Comparison of ENCODE assay signal across 13 cellular contexts in the genomic region with DNA sequence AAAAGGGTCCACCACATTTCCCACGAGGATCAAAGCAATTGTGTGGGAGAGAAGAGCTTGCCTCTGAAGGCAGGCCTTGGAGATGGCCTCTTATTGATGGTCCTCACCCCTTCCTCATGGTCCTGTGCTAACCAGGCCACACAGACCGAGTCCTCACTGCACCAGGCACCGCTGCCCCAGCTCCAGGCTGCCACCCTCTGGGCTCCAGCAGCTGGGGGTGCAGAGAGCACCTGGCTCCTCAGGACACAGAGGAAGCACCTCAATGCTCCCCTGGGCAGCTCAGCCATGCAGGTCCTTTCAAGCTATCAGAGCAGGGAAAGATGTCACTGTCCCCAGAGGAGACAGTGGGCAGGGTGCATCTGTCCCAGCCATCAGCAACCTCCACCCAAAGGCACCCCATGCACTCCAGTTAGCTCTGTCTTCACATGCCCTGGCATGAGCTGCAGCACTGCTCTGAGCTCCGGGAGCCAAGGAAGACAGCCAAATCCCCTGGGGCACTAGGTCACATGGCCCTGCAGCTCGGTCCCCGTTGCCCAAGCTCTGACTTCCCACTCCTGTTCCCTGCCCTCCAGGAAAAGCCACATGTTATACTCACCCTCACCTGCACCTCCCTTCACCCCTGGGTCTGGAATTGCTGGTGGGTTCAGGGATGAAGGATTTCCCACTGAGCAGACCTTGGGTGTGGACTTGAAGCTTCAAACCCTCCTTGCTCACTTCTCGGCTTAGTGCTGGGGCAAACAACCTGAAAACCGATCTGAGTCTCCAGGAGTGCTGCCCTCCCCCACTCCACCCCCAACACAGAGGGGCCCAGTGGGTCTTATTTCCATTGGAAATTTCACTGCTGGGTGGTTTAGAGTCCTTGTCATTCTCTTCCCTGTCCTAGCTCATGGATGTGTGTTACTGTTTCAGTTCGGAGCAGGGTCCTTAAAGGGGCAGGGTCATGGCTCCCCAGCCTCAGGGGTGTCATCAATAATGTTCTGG. TPM values are rescaled to one million over a fixed set of nuclear protein-coding genes. Genes with fewer than 3 reads are reported as not detected.
DNase-seq lines count a peak whose midpoint lies in the region; ATAC-seq and TF ChIP-seq lines count a peak whose summit lies in the region.
"Had no signal": no experiment of that assay in that cellular context is flagged by ENCODE, and none has a peak within 500 bp of the region (broad histone marks: within the 10 kb centered on the region; RNA-seq: fewer than 3 reads in every experiment).

No MANE protein-coding gene starts in this region.

- ATAC-seq in HG03175 (IDR thresholded peaks at IDR 0.05; ENCODE audit: unreplicated experiment) (no peak), HG03045 (IDR thresholded peaks at IDR 0.05; ENCODE audit: unreplicated experiment) (no peak), GM18517 (IDR thresholded peaks at IDR 0.05; ENCODE audit: unreplicated experiment) (no peak), HG03139 (IDR thresholded peaks at IDR 0.05; ENCODE audit: unreplicated experiment) (no peak)
- ATAC-seq: left colon had no signal

- peak overlapping the region; percentile 2 for H3K27ac ChIP-seq in angular gyrus (ENCODE audit: low read depth, low read length)

- H3K4me3 ChIP-seq in BE2C (ENCODE audit: low read depth, low read length) = no peak overlapping the region
- no peak overlapping the region for H3K4me3 ChIP-seq in H7 (ENCODE audit: insufficient read depth, low read depth, low read length)

- H3K27me3 ChIP-seq in BE2C (no peaks in the 10 kb centered on the region), H7 (ENCODE audit: control insufficient read depth, insufficient read depth, low read length) (no peaks in the 10 kb centered on the region)

- peak; percentile 29 for DNase-seq in BE2C
- peak; percentile 44 for DNase-seq in H7
- DNase-seq in left kidney (ENCODE audit: low read depth, low spot score) = peak; percentile 80
- DNase-seq: activated CD4-positive, alpha-beta T cell treated with anti-CD3 and anti-CD28 coated beads, Interleukin-2, amount 50 U/mL, for 4 hours; aorta had no signal

- H3K36me3 ChIP-seq in BE2C (no peaks in the 10 kb centered on the region), H7 (replicated peaks; ENCODE audit: control insufficient read depth, insufficient read depth, low read length) (no peaks in the 10 kb centered on the region)

- H3K9me3 ChIP-seq in BE2C = no peaks in the 10 kb centered on the region

- no peak for TF ChIP-seq CTCF in BE2C (IDR thresholded peaks at IDR 0.05; ENCODE audit: low read depth, low read length)

- H3K4me1 ChIP-seq in BE2C = no peaks in the 10 kb centered on the region

RNA-seq across cellular contexts. Expression of a gene that starts 32.6 kb away (rescaled TPM):
- 0.34 TPM for polyA plus RNA-seq in BE2C (2012; ENCODE audit: insufficient read depth, insufficient read length, low read depth)
- 4.9 and 10.1 TPM in 2 replicates for total RNA-seq in H7 (2014; rRNA removed; shearing (Covaris generic))

RNA-seq across cellular contexts. Expression of a gene that starts 40.4 kb away (rescaled TPM):
- 0.62 TPM for polyA plus RNA-seq in BE2C (2012; ENCODE audit: insufficient read depth, insufficient read length, low read depth)
- 0.22 and 0.59 TPM in 2 replicates for total RNA-seq in H7 (2014; rRNA removed; shearing (Covaris generic))

RNA-seq across cellular contexts. Expression of a gene that starts 48.5 kb away (rescaled TPM):
- not detected for polyA plus RNA-seq in BE2C (2012; ENCODE audit: insufficient read depth, insufficient read length, low read depth)
- not detected in 2 replicates for total RNA-seq in H7 (2014; rRNA removed; shearing (Covaris generic))
- total RNA-seq: aorta; CD4-positive, alpha-beta T cell; left colon had no signal
- polyA plus RNA-seq: aorta, esophagus had no signal

RNA-seq across cellular contexts. Expression of a gene that starts 56.8 kb away (rescaled TPM):
- polyA plus RNA-seq in BE2C (2012; ENCODE audit: insufficient read depth, insufficient read length, low read depth) = not detected
- 0.07 and 0.92 TPM in 2 replicates for total RNA-seq in H7 (2014; rRNA removed; shearing (Covaris generic))
- total RNA-seq: aorta; CD4-positive, alpha-beta T cell; left colon had no signal

Comparison
In these comparisons a context has a peak if more than half of its experiments do, and no peak if none do; other contexts are left out.
1. DNase-seq: peak in every context shown above with its lines; median percentile 80 in left kidney; 44 in H7; 29 in BE2C.